In the genomic region with DNA sequence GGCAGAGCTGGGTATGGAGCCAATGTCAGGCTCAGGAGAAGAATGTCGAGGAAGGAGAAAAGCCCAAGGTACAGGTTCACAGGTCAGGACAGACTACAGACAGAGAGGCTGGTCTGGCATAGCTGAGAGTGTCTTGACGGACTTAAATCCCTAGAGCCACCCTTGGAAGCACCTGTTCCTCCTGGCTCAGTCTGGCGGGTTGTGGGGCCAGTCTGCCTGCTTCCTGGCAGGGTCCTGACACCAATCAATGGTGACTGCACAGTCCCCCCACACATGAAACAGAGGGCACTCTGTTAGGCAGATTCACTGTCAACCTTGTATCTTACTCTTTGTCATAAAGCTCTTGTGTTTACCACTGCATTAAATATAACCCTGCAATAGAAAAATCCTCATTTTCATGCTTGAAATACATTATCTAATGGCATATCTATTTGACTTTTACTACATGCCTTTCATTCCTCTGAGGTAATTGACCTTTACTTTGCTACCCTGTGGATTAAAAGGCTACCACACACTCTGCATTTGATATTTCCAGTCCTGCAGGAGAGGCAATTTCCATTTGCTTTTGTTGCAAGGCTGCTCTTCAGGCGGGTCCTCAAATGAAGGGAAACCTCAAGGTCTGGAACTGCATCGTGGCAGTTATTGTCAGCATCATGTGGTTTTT, we compare ENCODE assay signal across 15 cellular contexts.
"Had no signal": no experiment of that assay in that cellular context is flagged by ENCODE, and none has a peak within 500 bp of the region (broad histone marks: within the 10 kb centered on the region; RNA-seq: fewer than 3 reads in every experiment).

No MANE protein-coding gene starts in this region.

- H3K27ac Mint-ChIP-seq: activated CD4-positive, alpha-beta T cell treated with anti-CD3 and anti-CD28 coated beads, Interleukin-2, amount 10 ng/mL, durations not matched to agents 7 days and 5 days; activated naive CD8-positive, alpha-beta T cell treated with anti-CD3 and anti-CD28 coated beads, Interleukin-2, amount 10 ng/mL, durations not matched to agents 7 days and 5 days; activated T-helper 1 cell treated with anti-CD3 and anti-CD28 coated beads, Interleukin-12 subunit alpha, Interleukin-12 subunit beta, Interleukin-2, Interleukin-4 antibody, amounts not matched to agents 30 ng/mL and 10 ng/mL and 1 ng/mL, durations not matched to agents 14 hours and 24 hours and 36 hours; effector memory CD8-positive, alpha-beta T cell; neural progenitor cell; stimulated activated naive B cell treated with anti-CD40 and anti-IgM and Interleukin-4, amounts not matched to agents 10 μg/mL and 1 μg/mL and 100 μg/mL, for 72 hours had no signal

- ATAC-seq: effector memory CD8-positive, alpha-beta T cell; gastrocnemius medialis; stimulated activated naive B cell treated with anti-CD40 and anti-IgM and Interleukin-4, amounts not matched to agents 10 μg/mL and 1 μg/mL and 100 μg/mL, for 72 hours had no signal

- H3K27me3 ChIP-seq: gastrocnemius medialis, neural progenitor cell, pancreas, thyroid gland had no signal

- H3K4me1 ChIP-seq: gastrocnemius medialis, pancreas, thyroid gland had no signal

- H3K4me2 ChIP-seq: neural progenitor cell had no signal

- H3K36me3 ChIP-seq: gastrocnemius medialis, neural progenitor cell, pancreas, thyroid gland had no signal

- FAIRE-seq: keratinocyte, pancreas, urothelium cell line had no signal

- H3K9ac ChIP-seq: neural progenitor cell had no signal

- H3K4me1 Mint-ChIP-seq: activated CD4-positive, alpha-beta T cell treated with anti-CD3 and anti-CD28 coated beads, Interleukin-2, amount 10 ng/mL, durations not matched to agents 7 days and 5 days; activated naive CD8-positive, alpha-beta T cell treated with anti-CD3 and anti-CD28 coated beads, Interleukin-2, amount 10 ng/mL, durations not matched to agents 7 days and 5 days; stimulated activated naive B cell treated with anti-CD40 and anti-IgM and Interleukin-4, amounts not matched to agents 10 μg/mL and 1 μg/mL and 100 μg/mL, for 72 hours had no signal

- H3K9me3 ChIP-seq: gastrocnemius medialis, pancreas, thyroid gland had no signal

- DNase-seq: activated CD4-positive, alpha-beta T cell treated with anti-CD3 and anti-CD28 coated beads, Interleukin-2, amount 10 ng/mL, durations not matched to agents 7 days and 5 days; activated CD4-positive, CD25-positive, alpha-beta regulatory T cell; activated CD8-positive, alpha-beta memory T cell treated with anti-CD3 and anti-CD28 coated beads for 24 hours; activated naive CD8-positive, alpha-beta T cell treated with anti-CD3 and anti-CD28 coated beads, Interleukin-2, amount 10 ng/mL, durations not matched to agents 7 days and 5 days; dermis blood vessel endothelial cell; effector memory CD8-positive, alpha-beta T cell; gastrocnemius medialis; pancreas; stimulated activated CD4-positive, alpha-beta T cell treated with anti-CD3 and anti-CD28 coated beads, Interleukin-2, amount 100 ng/mL, for 48 hours; stimulated activated naive B cell treated with anti-CD40 and anti-IgM and Interleukin-4, amounts not matched to agents 10 μg/mL and 1 μg/mL and 100 μg/mL, for 72 hours; thyroid gland had no signal

- H3K27ac ChIP-seq: gastrocnemius medialis, neural progenitor cell, pancreas, thyroid gland had no signal

- H3K4me3 ChIP-seq: gastrocnemius medialis, neural progenitor cell, pancreas, thyroid gland had no signal

- H3K9me3 Mint-ChIP-seq: activated CD4-positive, alpha-beta T cell treated with anti-CD3 and anti-CD28 coated beads, Interleukin-2, amount 10 ng/mL, durations not matched to agents 7 days and 5 days; activated naive CD8-positive, alpha-beta T cell treated with anti-CD3 and anti-CD28 coated beads, Interleukin-2, amount 10 ng/mL, durations not matched to agents 7 days and 5 days; activated T-helper 1 cell treated with anti-CD3 and anti-CD28 coated beads, Interleukin-12 subunit alpha, Interleukin-12 subunit beta, Interleukin-2, Interleukin-4 antibody, amounts not matched to agents 30 ng/mL and 10 ng/mL and 1 ng/mL, durations not matched to agents 14 hours and 24 hours and 36 hours; effector memory CD8-positive, alpha-beta T cell; neural progenitor cell; stimulated activated naive B cell treated with anti-CD40 and anti-IgM and Interleukin-4, amounts not matched to agents 10 μg/mL and 1 μg/mL and 100 μg/mL, for 72 hours had no signal

- H3K36me3 Mint-ChIP-seq: activated naive CD8-positive, alpha-beta T cell treated with anti-CD3 and anti-CD28 coated beads, Interleukin-2, amount 10 ng/mL, durations not matched to agents 7 days and 5 days; stimulated activated naive B cell treated with anti-CD40 and anti-IgM and Interleukin-4, amounts not matched to agents 10 μg/mL and 1 μg/mL and 100 μg/mL, for 72 hours had no signal

- H3K4me3 Mint-ChIP-seq: activated CD4-positive, alpha-beta T cell treated with anti-CD3 and anti-CD28 coated beads, Interleukin-2, amount 10 ng/mL, durations not matched to agents 7 days and 5 days; activated naive CD8-positive, alpha-beta T cell treated with anti-CD3 and anti-CD28 coated beads, Interleukin-2, amount 10 ng/mL, durations not matched to agents 7 days and 5 days; activated T-helper 1 cell treated with anti-CD3 and anti-CD28 coated beads, Interleukin-12 subunit alpha, Interleukin-12 subunit beta, Interleukin-2, Interleukin-4 antibody, amounts not matched to agents 30 ng/mL and 10 ng/mL and 1 ng/mL, durations not matched to agents 14 hours and 24 hours and 36 hours; effector memory CD8-positive, alpha-beta T cell; neural progenitor cell; stimulated activated naive B cell treated with anti-CD40 and anti-IgM and Interleukin-4, amounts not matched to agents 10 μg/mL and 1 μg/mL and 100 μg/mL, for 72 hours had no signal
